ENCODE assay signal across 8 cellular contexts in genomic region chr14:36582011-36582873, GRCh38. TPM values are rescaled to one million over a fixed set of nuclear protein-coding genes. Genes with fewer than 3 reads are reported as not detected.
DNase-seq lines count a peak whose midpoint lies in the region; ATAC-seq and TF ChIP-seq lines count a peak whose summit lies in the region.

Gene NKX2-8, minus strand, starts transcription at chr14:36582614. Its CDS starts 225 bp downstream, at chr14:36582389.

- H3K9me3 ChIP-seq in A673 (ENCODE audit: low read depth, low read length, poor library complexity, severe bottlenecking), result no peaks in the 10 kb centered on the region
- H3K9me3 ChIP-seq in HEK293 (ENCODE audit: control insufficient read depth, insufficient read depth, low read depth, low read length), result no peaks in the 10 kb centered on the region
- H3K9me3 ChIP-seq in mucosa of descending colon, result no peaks in the 10 kb centered on the region

- H3K27ac ChIP-seq in A673 (ENCODE audit: low read depth, low read length, poor library complexity, severe bottlenecking) (no peak within 1 kb of the TSS), HEK293 (ENCODE audit: extremely low read depth, low read depth, low read length) (peak within 1 kb of the TSS; percentile 54; the same call in 1 of the 2 replicates)

- H3K4me3 ChIP-seq in A673 (ENCODE audit: low read depth, low read length, poor library complexity, severe bottlenecking) (peak within 1 kb of the TSS; percentile 55), HEK293 (ENCODE audit: low read depth, low read length) (peak within 1 kb of the TSS; percentile 81), choroid plexus epithelial cell (ENCODE audit: low read depth, low read length) (peak within 1 kb of the TSS; percentile 43), mucosa of descending colon (no peak within 1 kb of the TSS)

- H3K4me1 ChIP-seq in A673 (ENCODE audit: insufficient read depth, low read length, poor library complexity, severe bottlenecking), result peaks cover 7% of the 10 kb centered on the region
- no peaks in the 10 kb centered on the region for H3K4me1 ChIP-seq in HEK293 (ENCODE audit: control insufficient read depth, insufficient read depth, low read length)
- peaks cover 16% of the 10 kb centered on the region for H3K4me1 ChIP-seq in mucosa of descending colon (ENCODE audit: low read depth)

- H3K36me3 ChIP-seq in A673 (ENCODE audit: insufficient read depth, low read length, poor library complexity, severe bottlenecking), result no peaks in the 10 kb centered on the region
- H3K36me3 ChIP-seq in HEK293 (ENCODE audit: control insufficient read depth in 2 of 2, insufficient read depth in 1 of 2, low read length in 2 of 2), result no peaks in the 10 kb centered on the region
- no peaks in the 10 kb centered on the region for H3K36me3 ChIP-seq in mucosa of descending colon (ENCODE audit: low read depth)

- CTCF ChIA-PET in A673 (lab: Charles Lee), result no interaction called here
- CTCF ChIA-PET in HEK293 (lab: Yijun Ruan, JAX), result interaction anchor here (0.6 to 0.8 kb wide), 3 partner anchors 27 to 360 kb away, joined by 3 read pairs; no protein-coding TSS in a partner anchor

- ATAC-seq in mucosa of descending colon, result peak; percentile 45

- TF ChIP-seq CTCF in A673 (conservative IDR thresholded peaks at IDR 0.05; ENCODE audit: low read depth, low read length) (no peak), HEK293 (tag by site-specific recombination; IDR thresholded peaks at IDR 0.05) (no peak), choroid plexus epithelial cell (conservative IDR thresholded peaks at IDR 0.05; ENCODE audit: low read depth, low read length) (no peak), mucosa of descending colon (IDR thresholded peaks at IDR 0.05) (no peak)

- POLR2A ChIA-PET in A673 (lab: Charles Lee; ENCODE audit: low non-redundant PET), result no interaction called here
- POLR2A ChIA-PET in HEK293 (lab: Yijun Ruan, JAX), result no interaction called here

- peaks cover 54% of the 10 kb centered on the region for H3K27me3 ChIP-seq in A673 (replicated peaks; ENCODE audit: insufficient read depth, low read depth, low read length, poor library complexity)

- BruUV-seq in A673 (replicated peaks; lab: Mats Ljungman, UMichigan), result no TSS peak

- peak; percentile 21 for DNase-seq in A673 (ENCODE audit: low spot score)
- DNase-seq in choroid plexus epithelial cell (ENCODE audit: low read depth), result no peak
- no peak for DNase-seq in mucosa of descending colon
- no peak for DNase-seq in T-helper 2 cell
- DNase-seq in GM19238 (ENCODE audit: insufficient read length, low spot score), result no peak
- DNase-seq in retina, result no peak
- DNase-seq in anterior cingulate cortex (lab: John Stamatoyannopoulos, UW), result no peak

- intact Hi-C loops in A673 (cut with micrococcal nuclease; ENCODE audit: unreplicated experiment) (no loop called here), mucosa of descending colon (cut with DNase I, micrococcal nuclease) (no loop called here)

TF ChIP-seq in HEK293, 187 proteins besides CTCF, POLR2A, EP300 and RAD21 (continues in another document):
- TF ChIP-seq, protein P1, sequence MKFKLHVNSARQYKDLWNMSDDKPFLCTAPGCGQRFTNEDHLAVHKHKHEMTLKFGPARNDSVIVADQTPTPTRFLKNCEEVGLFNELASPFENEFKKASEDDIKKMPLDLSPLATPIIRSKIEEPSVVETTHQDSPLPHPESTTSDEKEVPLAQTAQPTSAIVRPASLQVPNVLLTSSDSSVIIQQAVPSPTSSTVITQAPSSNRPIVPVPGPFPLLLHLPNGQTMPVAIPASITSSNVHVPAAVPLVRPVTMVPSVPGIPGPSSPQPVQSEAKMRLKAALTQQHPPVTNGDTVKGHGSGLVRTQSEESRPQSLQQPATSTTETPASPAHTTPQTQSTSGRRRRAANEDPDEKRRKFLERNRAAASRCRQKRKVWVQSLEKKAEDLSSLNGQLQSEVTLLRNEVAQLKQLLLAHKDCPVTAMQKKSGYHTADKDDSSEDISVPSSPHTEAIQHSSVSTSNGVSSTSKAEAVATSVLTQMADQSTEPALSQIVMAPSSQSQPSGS (tag by site-specific recombination; IDR thresholded peaks at IDR 0.05; ENCODE audit: low read depth), result no peak
- TF ChIP-seq ZNF660 (tag by site-specific recombination; IDR thresholded peaks at IDR 0.05), result no peak
- no peak for TF ChIP-seq ZNF621 (tag by site-specific recombination; IDR thresholded peaks at IDR 0.05)
- no peak for TF ChIP-seq IKZF3 (tag by site-specific recombination; IDR thresholded peaks at IDR 0.05)
- TF ChIP-seq KLF9 (tag by site-specific recombination; IDR thresholded peaks at IDR 0.05; ENCODE audit: low read depth), result peak; percentile 71
- no peak for TF ChIP-seq ZNF626 (tag by site-specific recombination; IDR thresholded peaks at IDR 0.05)
- TF ChIP-seq KLF8 (tag by site-specific recombination; IDR thresholded peaks at IDR 0.05), result peak; percentile 74
- TF ChIP-seq ZNF548 (tag by site-specific recombination; IDR thresholded peaks at IDR 0.05), result no peak
- peak; percentile 84 for TF ChIP-seq KLF1 (tag by site-specific recombination; IDR thresholded peaks at IDR 0.05)
- TF ChIP-seq WT1 (tag by site-specific recombination; IDR thresholded peaks at IDR 0.05), result no peak
- TF ChIP-seq ZBTB21 (tag by site-specific recombination; IDR thresholded peaks at IDR 0.05), result no peak
- TF ChIP-seq ZEB2 (tag by site-specific recombination; IDR thresholded peaks at IDR 0.05), result 0 out of 2 replicates have a peak, but pooled peaks have one; percentile 38
- no peak for TF ChIP-seq ZNF266 (tag by site-specific recombination; IDR thresholded peaks at IDR 0.05; ENCODE audit: low read depth)
- TF ChIP-seq, protein P2, sequence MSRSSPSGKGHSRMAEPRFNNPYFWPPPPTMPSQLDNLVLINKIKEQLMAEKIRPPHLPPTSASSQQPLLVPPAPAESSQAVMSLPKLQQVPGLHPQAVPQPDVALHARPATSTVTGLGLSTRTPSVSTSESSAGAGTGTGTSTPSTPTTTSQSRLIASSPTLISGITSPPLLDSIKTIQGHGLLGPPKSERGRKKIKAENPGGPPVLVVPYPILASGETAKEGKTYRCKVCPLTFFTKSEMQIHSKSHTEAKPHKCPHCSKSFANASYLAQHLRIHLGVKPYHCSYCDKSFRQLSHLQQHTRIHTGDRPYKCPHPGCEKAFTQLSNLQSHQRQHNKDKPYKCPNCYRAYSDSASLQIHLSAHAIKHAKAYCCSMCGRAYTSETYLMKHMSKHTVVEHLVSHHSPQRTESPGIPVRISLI (tag by site-specific recombination; IDR thresholded peaks at IDR 0.05), result no peak
- no peak for TF ChIP-seq ZNF26 (tag by site-specific recombination; IDR thresholded peaks at IDR 0.05)
- TF ChIP-seq ZNF510 (tag by site-specific recombination; IDR thresholded peaks at IDR 0.05; ENCODE audit: insufficient replicate concordance), result no peak
- no peak for TF ChIP-seq INSM2 (tag by site-specific recombination; IDR thresholded peaks at IDR 0.05)
- TF ChIP-seq SP2 (tag by site-specific recombination; IDR thresholded peaks at IDR 0.05), result peak; percentile 45
- TF ChIP-seq ZNF585B (tag by site-specific recombination; IDR thresholded peaks at IDR 0.05), result no peak
- TF ChIP-seq, protein P3, sequence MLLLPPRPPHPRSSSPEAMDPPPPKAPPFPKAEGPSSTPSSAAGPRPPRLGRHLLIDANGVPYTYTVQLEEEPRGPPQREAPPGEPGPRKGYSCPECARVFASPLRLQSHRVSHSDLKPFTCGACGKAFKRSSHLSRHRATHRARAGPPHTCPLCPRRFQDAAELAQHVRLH (tag by site-specific recombination; IDR thresholded peaks at IDR 0.05), result no peak
- TF ChIP-seq ZNF449 (tag by site-specific recombination; IDR thresholded peaks at IDR 0.05), result no peak
- TF ChIP-seq KLF16 (tag by site-specific recombination; IDR thresholded peaks at IDR 0.05), result peak; percentile 80
- no peak for TF ChIP-seq ZNF324 (tag by site-specific recombination; IDR thresholded peaks at IDR 0.05)

RNA-seq across cellular contexts. Expression of gene NKX2-8, which starts in this region (rescaled TPM):
- not detected in 2 replicates for total RNA-seq in A673 (2021)
- not detected for total RNA-seq in mucosa of descending colon

Comparison
In these comparisons a context has a peak if more than half of its experiments do, and no peak if none do; other contexts are left out.
1. Peak in DNase-seq and H3K4me3 ChIP-seq in A673; RNA of the gene not detected or under 1 TPM.
2. Peak in ATAC-seq in mucosa of descending colon; RNA of the gene not detected or under 1 TPM.